Comparison of ENCODE assay signal across 26 cellular contexts in genomic region chr9:35487066-35487465, GRCh38.
"Had no signal": no experiment of that assay in that cellular context is flagged by ENCODE, and none has a peak within 500 bp of the region (broad histone marks: within the 10 kb centered on the region; RNA-seq: fewer than 3 reads in every experiment).

No MANE protein-coding gene starts in this region.

- H3K4me3 Mint-ChIP-seq: activated naive CD8-positive, alpha-beta T cell; mesothelial cell of epicardium; stimulated activated naive CD8-positive, alpha-beta T cell treated with anti-CD3 and anti-CD28 coated beads, Interleukin-15, Interleukin-2, amounts not matched to agents 100 ng/mL and 50 ng/mL, for 24 hours had no signal

- H3K27ac Mint-ChIP-seq: activated naive CD8-positive, alpha-beta T cell; stimulated activated naive CD8-positive, alpha-beta T cell treated with anti-CD3 and anti-CD28 coated beads, Interleukin-15, Interleukin-2, amounts not matched to agents 100 ng/mL and 50 ng/mL, for 24 hours had no signal

- H3K27me3 ChIP-seq: brain microvascular endothelial cell had no signal

- H3K36me3 Mint-ChIP-seq: mesothelial cell of epicardium; naive thymus-derived CD4-positive, alpha-beta T cell had no signal

- H3K4me3 ChIP-seq: spleen, thoracic aorta had no signal

- H3K27ac ChIP-seq: brain microvascular endothelial cell, thoracic aorta, WERI-Rb-1 had no signal

- H3K9me3 ChIP-seq: spleen, thoracic aorta had no signal

- ATAC-seq: activated CD4-positive, CD25-positive, alpha-beta regulatory T cell treated with anti-CD3 and anti-CD28 coated beads, Interleukin-2, amount 50 U/mL, for 24 hours; esophagus mucosa; left colon; naive thymus-derived CD4-positive, alpha-beta T cell; right cardiac atrium had no signal

- H3K9me3 Mint-ChIP-seq: mesothelial cell of epicardium; naive thymus-derived CD4-positive, alpha-beta T cell; stimulated activated naive CD8-positive, alpha-beta T cell treated with anti-CD3 and anti-CD28 coated beads, Interleukin-15, Interleukin-2, amounts not matched to agents 100 ng/mL and 50 ng/mL, for 24 hours had no signal

- DNase-seq: activated CD4-positive, alpha-beta T cell treated with anti-CD3 and anti-CD28 coated beads for 48 hours; activated CD4-positive, alpha-beta T cell treated with anti-CD3 and anti-CD28 coated beads, Interleukin-2, amount 50 U/mL, for 48 hours; activated CD8-positive, alpha-beta memory T cell treated with anti-CD3 and anti-CD28 coated beads for 24 hours; activated effector memory CD4-positive, alpha-beta T cell treated with Interleukin-2 at 50 U/mL for 16 hours; activated naive CD4-positive, alpha-beta T cell treated with Interleukin-2 at 50 U/mL for 16 hours; amniotic stem cell; brain microvascular endothelial cell; cortex of kidney; foreskin fibroblast; head of caudate nucleus; hippocampal formation; kidney; left colon; mammary epithelial cell; naive thymus-derived CD4-positive, alpha-beta T cell; occipital lobe; right cardiac atrium; spleen; trophoblast cell; WERI-Rb-1 had no signal

- H3K36me3 ChIP-seq: brain microvascular endothelial cell, spleen, thoracic aorta had no signal
